1 cellular context compared by ENCODE assay signal in the genomic region with DNA sequence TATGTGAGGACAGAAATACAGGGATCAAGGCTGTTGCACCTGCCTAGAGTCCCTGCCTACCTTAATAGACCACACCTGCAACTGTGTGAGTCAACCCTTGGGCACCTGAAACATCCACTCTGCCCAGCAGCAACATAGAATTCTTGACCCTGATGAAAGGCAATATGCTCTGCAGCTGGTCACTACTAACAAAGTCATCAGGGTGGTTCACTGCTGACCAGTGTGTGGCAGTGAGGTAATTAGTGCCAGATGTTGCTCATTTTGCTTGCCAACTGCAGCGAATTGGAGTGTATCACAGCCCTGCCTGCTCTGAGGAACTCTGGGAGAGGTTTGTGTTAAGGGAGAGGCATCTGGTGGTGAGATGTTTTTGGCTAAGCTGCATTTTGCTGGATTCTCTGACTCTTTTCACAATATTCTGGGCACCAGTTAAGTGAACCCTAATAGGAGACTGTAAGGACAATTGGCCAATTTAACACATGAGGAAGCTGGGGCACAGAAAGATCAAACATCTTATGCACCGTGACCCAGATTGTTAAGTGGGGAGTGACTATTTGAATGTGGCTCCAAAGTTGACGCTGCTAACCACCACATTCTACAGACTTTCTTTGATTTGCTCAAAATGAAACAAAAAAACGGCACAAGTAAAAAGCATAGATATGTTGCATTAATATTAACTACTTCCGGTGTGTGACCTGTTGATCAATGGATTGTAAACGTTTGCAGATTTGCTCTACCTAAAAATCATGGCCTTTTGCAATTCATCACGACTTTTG.
TF ChIP-seq lines count a peak whose summit lies in the region.

No MANE protein-coding gene starts in this region.

TF ChIP-seq in HepG2, 621 proteins besides CTCF, POLR2A, EP300 and RAD21 (continued from another document):
- TF ChIP-seq, protein P1, sequence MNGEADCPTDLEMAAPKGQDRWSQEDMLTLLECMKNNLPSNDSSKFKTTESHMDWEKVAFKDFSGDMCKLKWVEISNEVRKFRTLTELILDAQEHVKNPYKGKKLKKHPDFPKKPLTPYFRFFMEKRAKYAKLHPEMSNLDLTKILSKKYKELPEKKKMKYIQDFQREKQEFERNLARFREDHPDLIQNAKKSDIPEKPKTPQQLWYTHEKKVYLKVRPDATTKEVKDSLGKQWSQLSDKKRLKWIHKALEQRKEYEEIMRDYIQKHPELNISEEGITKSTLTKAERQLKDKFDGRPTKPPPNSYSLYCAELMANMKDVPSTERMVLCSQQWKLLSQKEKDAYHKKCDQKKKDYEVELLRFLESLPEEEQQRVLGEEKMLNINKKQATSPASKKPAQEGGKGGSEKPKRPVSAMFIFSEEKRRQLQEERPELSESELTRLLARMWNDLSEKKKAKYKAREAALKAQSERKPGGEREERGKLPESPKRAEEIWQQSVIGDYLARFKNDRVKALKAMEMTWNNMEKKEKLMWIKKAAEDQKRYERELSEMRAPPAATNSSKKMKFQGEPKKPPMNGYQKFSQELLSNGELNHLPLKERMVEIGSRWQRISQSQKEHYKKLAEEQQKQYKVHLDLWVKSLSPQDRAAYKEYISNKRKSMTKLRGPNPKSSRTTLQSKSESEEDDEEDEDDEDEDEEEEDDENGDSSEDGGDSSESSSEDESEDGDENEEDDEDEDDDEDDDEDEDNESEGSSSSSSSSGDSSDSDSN (CRISPR knock-in tag; IDR thresholded peaks at IDR 0.05): no peak
- TF ChIP-seq ZSCAN31 (CRISPR knock-in tag; IDR thresholded peaks at IDR 0.05; ENCODE audit: low read depth): no peak
- no peak for TF ChIP-seq ZNF883 (CRISPR knock-in tag; IDR thresholded peaks at IDR 0.05; ENCODE audit: not compliant biosample characterization)
- no peak for TF ChIP-seq NR2C2 (CRISPR knock-in tag; IDR thresholded peaks at IDR 0.05; ENCODE audit: borderline replicate concordance)
- TF ChIP-seq, protein P2, sequence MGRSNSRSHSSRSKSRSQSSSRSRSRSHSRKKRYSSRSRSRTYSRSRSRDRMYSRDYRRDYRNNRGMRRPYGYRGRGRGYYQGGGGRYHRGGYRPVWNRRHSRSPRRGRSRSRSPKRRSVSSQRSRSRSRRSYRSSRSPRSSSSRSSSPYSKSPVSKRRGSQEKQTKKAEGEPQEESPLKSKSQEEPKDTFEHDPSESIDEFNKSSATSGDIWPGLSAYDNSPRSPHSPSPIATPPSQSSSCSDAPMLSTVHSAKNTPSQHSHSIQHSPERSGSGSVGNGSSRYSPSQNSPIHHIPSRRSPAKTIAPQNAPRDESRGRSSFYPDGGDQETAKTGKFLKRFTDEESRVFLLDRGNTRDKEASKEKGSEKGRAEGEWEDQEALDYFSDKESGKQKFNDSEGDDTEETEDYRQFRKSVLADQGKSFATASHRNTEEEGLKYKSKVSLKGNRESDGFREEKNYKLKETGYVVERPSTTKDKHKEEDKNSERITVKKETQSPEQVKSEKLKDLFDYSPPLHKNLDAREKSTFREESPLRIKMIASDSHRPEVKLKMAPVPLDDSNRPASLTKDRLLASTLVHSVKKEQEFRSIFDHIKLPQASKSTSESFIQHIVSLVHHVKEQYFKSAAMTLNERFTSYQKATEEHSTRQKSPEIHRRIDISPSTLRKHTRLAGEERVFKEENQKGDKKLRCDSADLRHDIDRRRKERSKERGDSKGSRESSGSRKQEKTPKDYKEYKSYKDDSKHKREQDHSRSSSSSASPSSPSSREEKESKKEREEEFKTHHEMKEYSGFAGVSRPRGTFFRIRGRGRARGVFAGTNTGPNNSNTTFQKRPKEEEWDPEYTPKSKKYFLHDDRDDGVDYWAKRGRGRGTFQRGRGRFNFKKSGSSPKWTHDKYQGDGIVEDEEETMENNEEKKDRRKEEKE (IDR thresholded peaks at IDR 0.05): no peak
- TF ChIP-seq, protein P3, sequence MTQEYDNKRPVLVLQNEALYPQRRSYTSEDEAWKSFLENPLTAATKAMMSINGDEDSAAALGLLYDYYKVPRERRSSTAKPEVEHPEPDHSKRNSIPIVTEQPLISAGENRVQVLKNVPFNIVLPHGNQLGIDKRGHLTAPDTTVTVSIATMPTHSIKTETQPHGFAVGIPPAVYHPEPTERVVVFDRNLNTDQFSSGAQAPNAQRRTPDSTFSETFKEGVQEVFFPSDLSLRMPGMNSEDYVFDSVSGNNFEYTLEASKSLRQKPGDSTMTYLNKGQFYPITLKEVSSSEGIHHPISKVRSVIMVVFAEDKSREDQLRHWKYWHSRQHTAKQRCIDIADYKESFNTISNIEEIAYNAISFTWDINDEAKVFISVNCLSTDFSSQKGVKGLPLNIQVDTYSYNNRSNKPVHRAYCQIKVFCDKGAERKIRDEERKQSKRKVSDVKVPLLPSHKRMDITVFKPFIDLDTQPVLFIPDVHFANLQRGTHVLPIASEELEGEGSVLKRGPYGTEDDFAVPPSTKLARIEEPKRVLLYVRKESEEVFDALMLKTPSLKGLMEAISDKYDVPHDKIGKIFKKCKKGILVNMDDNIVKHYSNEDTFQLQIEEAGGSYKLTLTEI (CRISPR knock-in tag; conservative IDR thresholded peaks at IDR 0.05): no peak
- TF ChIP-seq, protein P4, sequence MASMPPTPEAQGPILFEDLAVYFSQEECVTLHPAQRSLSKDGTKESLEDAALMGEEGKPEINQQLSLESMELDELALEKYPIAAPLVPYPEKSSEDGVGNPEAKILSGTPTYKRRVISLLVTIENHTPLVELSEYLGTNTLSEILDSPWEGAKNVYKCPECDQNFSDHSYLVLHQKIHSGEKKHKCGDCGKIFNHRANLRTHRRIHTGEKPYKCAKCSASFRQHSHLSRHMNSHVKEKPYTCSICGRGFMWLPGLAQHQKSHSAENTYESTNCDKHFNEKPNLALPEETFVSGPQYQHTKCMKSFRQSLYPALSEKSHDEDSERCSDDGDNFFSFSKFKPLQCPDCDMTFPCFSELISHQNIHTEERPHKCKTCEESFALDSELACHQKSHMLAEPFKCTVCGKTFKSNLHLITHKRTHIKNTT (CRISPR knock-in tag; IDR thresholded peaks at IDR 0.05): no peak
- TF ChIP-seq JUNB (CRISPR knock-in tag; IDR thresholded peaks at IDR 0.05; ENCODE audit: borderline replicate concordance): no peak
- TF ChIP-seq, protein P5, sequence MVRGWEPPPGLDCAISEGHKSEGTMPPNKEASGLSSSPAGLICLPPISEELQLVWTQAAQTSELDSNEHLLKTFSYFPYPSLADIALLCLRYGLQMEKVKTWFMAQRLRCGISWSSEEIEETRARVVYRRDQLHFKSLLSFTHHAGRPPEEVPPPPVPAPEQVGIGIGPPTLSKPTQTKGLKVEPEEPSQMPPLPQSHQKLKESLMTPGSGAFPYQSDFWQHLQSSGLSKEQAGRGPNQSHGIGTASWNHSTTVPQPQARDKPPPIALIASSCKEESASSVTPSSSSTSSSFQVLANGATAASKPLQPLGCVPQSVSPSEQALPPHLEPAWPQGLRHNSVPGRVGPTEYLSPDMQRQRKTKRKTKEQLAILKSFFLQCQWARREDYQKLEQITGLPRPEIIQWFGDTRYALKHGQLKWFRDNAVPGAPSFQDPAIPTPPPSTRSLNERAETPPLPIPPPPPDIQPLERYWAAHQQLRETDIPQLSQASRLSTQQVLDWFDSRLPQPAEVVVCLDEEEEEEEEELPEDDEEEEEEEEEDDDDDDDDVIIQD (CRISPR knock-in tag; IDR thresholded peaks at IDR 0.05; ENCODE audit: low read depth): no peak
- no peak for TF ChIP-seq ISX (CRISPR knock-in tag; conservative IDR thresholded peaks at IDR 0.05)
